ENCODE assay signal across 8 cellular contexts in genomic region chr7:151086802-151087246, GRCh38. TPM values are rescaled to one million over a fixed set of nuclear protein-coding genes. Genes with fewer than 3 reads are reported as not detected.
A peak's percentile ranks its signal among the peaks of the same experiment; 100 is the strongest.
DNase-seq lines count a peak whose midpoint lies in the region; ATAC-seq, FAIRE-seq and TF ChIP-seq lines count a peak whose summit lies in the region.

No MANE protein-coding gene starts in this region.

- under 1% methylated on average over 35 of the region's 56 CpGs for WGBS in mesenchymal stem cell

- peak overlapping the region; percentile 39 for H2BK120ac ChIP-seq in mesenchymal stem cell (ENCODE audit: low read depth, low read length)

- H3K27me3 ChIP-seq in mesenchymal stem cell (ENCODE audit: control insufficient read depth in 1 of 2, insufficient read depth in 1 of 2, low read length in 2 of 2), result no peaks in the 10 kb centered on the region
- H3K27me3 ChIP-seq in thoracic aorta (replicated peaks; ENCODE audit: insufficient read depth), result no peaks in the 10 kb centered on the region

- H3K14ac ChIP-seq in mesenchymal stem cell (ENCODE audit: low read length in 2 of 2), result peak overlapping the region in 1 of 2 experiments; percentile 99

- intact Hi-C loops in OCI-LY7 (cut with micrococcal nuclease; ENCODE audit: unreplicated experiment), result loop anchor here (2.0 to 10.0 kb wide), 3 partner anchors 24 to 192 kb away; partner anchors contain the start of gene KCNH2

- peak overlapping the region; percentile 93 to 96 for H3K18ac ChIP-seq in mesenchymal stem cell (ENCODE audit: low read depth in 1 of 2, low read length in 2 of 2)

- H2BK15ac ChIP-seq in mesenchymal stem cell (ENCODE audit: low read depth, poor library complexity, severe bottlenecking), result peak overlapping the region; percentile 98

- no peak overlapping the region for H3K23ac ChIP-seq in mesenchymal stem cell (ENCODE audit: low read length in 2 of 2)

- no peaks in the 10 kb centered on the region for H3K9me2 ChIP-seq in OCI-LY7 (ENCODE audit: insufficient read depth, low read length)

- CTCF ChIA-PET in OCI-LY7 (lab: Charles Lee; ENCODE audit: unreplicated experiment), result no interaction called here

- BruUV-seq in OCI-LY7 (replicated peaks; lab: Mats Ljungman, UMichigan), result no TSS peak

- no peak for ATAC-seq in thoracic aorta (ENCODE audit: insufficient number of reproducible peaks, low FRiP score, low read depth)
- ATAC-seq in GM18519 (IDR thresholded peaks at IDR 0.05; ENCODE audit: low FRiP score, unreplicated experiment), result no peak

- no peak for FAIRE-seq in urothelium cell line (lab: Jason Lieb, UNC)

- H3K36me3 ChIP-seq in OCI-LY7 (ENCODE audit: insufficient read depth, low read length) (no peaks in the 10 kb centered on the region), mesenchymal stem cell (ENCODE audit: control insufficient read depth in 1 of 2, insufficient read depth in 2 of 2, low read depth in 1 of 2, low read length in 2 of 2) (peaks cover 2 to 12% of the 10 kb centered on the region in 2 experiments), thoracic aorta (no peaks in the 10 kb centered on the region)

- H3K4ac ChIP-seq in mesenchymal stem cell (ENCODE audit: low read depth in 1 of 2, low read length in 2 of 2), result peak overlapping the region; percentile 38 to 94

- H4K20me1 ChIP-seq in OCI-LY7 (ENCODE audit: insufficient read depth, low read length), result no peaks in the 10 kb centered on the region; the same call in 1 of the 2 replicates

- no peak overlapping the region for H3K27ac ChIP-seq in OCI-LY7 (ENCODE audit: low read depth, low read length, poor library complexity, severe bottlenecking)
- H3K27ac ChIP-seq in mesenchymal stem cell (ENCODE audit: low read length, poor library complexity, severe bottlenecking), result peak overlapping the region; percentile 30
- peak overlapping the region; percentile 60 to 72 for H3K27ac ChIP-seq in thoracic aorta

- H4K91ac ChIP-seq in mesenchymal stem cell (ENCODE audit: low read length), result peak overlapping the region; percentile 54

- peak overlapping the region; percentile 94 for H3K9ac ChIP-seq in mesenchymal stem cell (ENCODE audit: low read length)

- H3K79me2 ChIP-seq in OCI-LY7 (ENCODE audit: insufficient read depth, low read depth, low read length), result peaks cover 12% of the 10 kb centered on the region

- H3K9me3 ChIP-seq in OCI-LY7 (ENCODE audit: low read length) (no peaks in the 10 kb centered on the region), mesenchymal stem cell (ENCODE audit: control insufficient read depth, low read length) (no peaks in the 10 kb centered on the region), thoracic aorta (no peaks in the 10 kb centered on the region)

- peaks cover 2% of the 10 kb centered on the region for H3K79me1 ChIP-seq in mesenchymal stem cell (replicated peaks; ENCODE audit: low read length, poor library complexity, severe bottlenecking)

- peak overlapping the region; percentile 63 for H3K4me2 ChIP-seq in OCI-LY7 (ENCODE audit: low read length)
- H3K4me2 ChIP-seq in mesenchymal stem cell (ENCODE audit: low read length, poor library complexity, severe bottlenecking), result peak overlapping the region; percentile 69

- peak; percentile 26 for DNase-seq in NCI-H2171 treated with DMSO at 0.1 percent for 48 hours (lab: John Stamatoyannopoulos, UW)
- no peak for DNase-seq in NCI-H2171 (lab: John Stamatoyannopoulos, UW)
- no peak for DNase-seq in OCI-LY7 (ENCODE audit: low spot score)
- DNase-seq in cardiac fibroblast (ENCODE audit: low read depth in 2 of 2), result peak in 1 of 2 donors; percentile 47
- peak; percentile 51 for DNase-seq in mesenchymal stem cell
- no peak for DNase-seq in thoracic aorta (ENCODE audit: low spot score)
- no peak for DNase-seq in urothelium cell line (ENCODE audit: low spot score)

- POLR2A ChIA-PET in OCI-LY7 (lab: Charles Lee), result no interaction called here

- H3K4me1 ChIP-seq in OCI-LY7 (ENCODE audit: insufficient read depth, low read length, poor library complexity, severe bottlenecking), result peaks cover 29% of the 10 kb centered on the region
- H3K4me1 ChIP-seq in mesenchymal stem cell (ENCODE audit: control insufficient read depth, insufficient read depth, low read depth, low read length), result peaks cover 43% of the 10 kb centered on the region
- peaks cover 29 to 51% of the 10 kb centered on the region in 2 donors for H3K4me1 ChIP-seq in thoracic aorta (ENCODE audit: control insufficient read depth in 1 of 2, low read depth in 2 of 2)

- TF ChIP-seq CTCF in OCI-LY7 (conservative IDR thresholded peaks at IDR 0.05; ENCODE audit: low read length), result no peak
- no peak for TF ChIP-seq CTCF in cardiac fibroblast (IDR thresholded peaks at IDR 0.05; ENCODE audit: low read depth, low read length)
- TF ChIP-seq CTCF in thoracic aorta (IDR thresholded peaks at IDR 0.05), result no peak

- H2BK5ac ChIP-seq in mesenchymal stem cell (ENCODE audit: low read depth, low read length, poor library complexity, severe bottlenecking), result no peak overlapping the region

- H4K8ac ChIP-seq in mesenchymal stem cell (ENCODE audit: low read length), result peak overlapping the region; percentile 16

- peak overlapping the region in 1 of 2 experiments; percentile 45 for H2BK12ac ChIP-seq in mesenchymal stem cell (ENCODE audit: low read length in 2 of 2)

- H3K4me3 ChIP-seq in OCI-LY7 (ENCODE audit: low read depth, low read length, poor library complexity, severe bottlenecking) (peak overlapping the region; percentile 48), cardiac fibroblast (replicated peaks in 1 of 2; ENCODE audit: low read depth in 2 of 2, low read length in 2 of 2) (peak overlapping the region; percentile 74 to 81), mesenchymal stem cell (ENCODE audit: insufficient read depth in 1 of 2, low read depth in 1 of 2, low read length in 2 of 2) (peak overlapping the region; percentile 76 to 94), thoracic aorta (peak overlapping the region; percentile 84)

- H2AK5ac ChIP-seq in mesenchymal stem cell (ENCODE audit: low read length, severe bottlenecking), result no peak overlapping the region

- H2AFZ ChIP-seq in OCI-LY7 (ENCODE audit: low read length) (no peak overlapping the region), mesenchymal stem cell (ENCODE audit: low read depth, low read length) (no peak overlapping the region)

RNA-seq across cellular contexts. Expression of gene AGAP3, which starts 0.5 kb away (rescaled TPM):
- total RNA-seq in OCI-LY7 (2014; rRNA removed; shearing (Covaris generic)), result 4.4 and 4.8 TPM in 2 replicates
- total RNA-seq in OCI-LY7 (2022) (23.1 and 30.9 TPM in 2 replicates), thoracic aorta (10 to 100 TPM; 52.1 to 62.8 TPM)
- polyA plus RNA-seq in mesenchymal stem cell (2013, experiment 1 of 2), result 55.8 TPM
- 53.0 TPM for polyA plus RNA-seq in mesenchymal stem cell (2013, experiment 2 of 2)

RNA-seq across cellular contexts. Expression of gene TMUB1, which starts 3.5 kb away (rescaled TPM):
- total RNA-seq in OCI-LY7 (2014; rRNA removed; shearing (Covaris generic)), result 38.6 and 56.0 TPM in 2 replicates
- total RNA-seq in OCI-LY7 (2022) (53.2 and 59.6 TPM in 2 replicates), thoracic aorta (10 to 100 TPM; 25.7 to 35.2 TPM)
- polyA plus RNA-seq in mesenchymal stem cell (2013, experiment 1 of 2), result 56.8 TPM
- polyA plus RNA-seq in mesenchymal stem cell (2013, experiment 2 of 2), result 53.5 TPM

RNA-seq across cellular contexts. Expression of gene FASTK, which starts 6.2 kb away (rescaled TPM):
- 114 and 118 TPM in 2 replicates for total RNA-seq in OCI-LY7 (2014; rRNA removed; shearing (Covaris generic))
- total RNA-seq in OCI-LY7 (2022) (87.7 and 90.5 TPM in 2 replicates), thoracic aorta (100 to 1,000 TPM in 1 of 2 donors, 10 to 100 TPM in 1; 59.0 to 110 TPM)
- polyA plus RNA-seq in mesenchymal stem cell (2013, experiment 1 of 2), result 72.5 TPM
- 69.4 TPM for polyA plus RNA-seq in mesenchymal stem cell (2013, experiment 2 of 2)

RNA-seq across cellular contexts. Expression of gene SLC4A2, which starts 27.4 kb away (rescaled TPM):
- 64.2 and 112 TPM in 2 replicates for total RNA-seq in OCI-LY7 (2014; rRNA removed; shearing (Covaris generic))
- total RNA-seq in OCI-LY7 (2022) (81.4 and 86.0 TPM in 2 replicates), thoracic aorta (100 to 1,000 TPM in 1 of 2 donors, 10 to 100 TPM in 1; 89.1 to 119 TPM)
- 140 TPM for polyA plus RNA-seq in mesenchymal stem cell (2013, experiment 1 of 2)
- 133 TPM for polyA plus RNA-seq in mesenchymal stem cell (2013, experiment 2 of 2)

RNA-seq across cellular contexts. Expression of gene CDK5, which starts 29.1 kb away (rescaled TPM):
- total RNA-seq in OCI-LY7 (2014; rRNA removed; shearing (Covaris generic)), result 30.9 and 35.2 TPM in 2 replicates
- total RNA-seq in OCI-LY7 (2022), result 23.1 and 23.7 TPM in 2 replicates
- 20.3 TPM for polyA plus RNA-seq in mesenchymal stem cell (2013, experiment 1 of 2)
- 21.3 TPM for polyA plus RNA-seq in mesenchymal stem cell (2013, experiment 2 of 2)
- total RNA-seq in thoracic aorta, result 1 to 10 TPM; 1.8 to 3.1 TPM

Comparison
In these comparisons a context has a peak if more than half of its experiments do, and no peak if none do; other contexts are left out.
1. DNase-seq: peak in NCI-H2171 treated with DMSO at 0.1 percent for 48 hours (single experiment) and mesenchymal stem cell (single experiment); none in NCI-H2171 (single experiment), OCI-LY7 (single experiment), thoracic aorta (single experiment) and urothelium cell line (single experiment).
2. Peak in every context shown above with its lines, with median percentiles within 50 percentile points of each other: H3K4me3 ChIP-seq.